8 cellular contexts compared by ENCODE assay signal in genomic region chr1:211830055-211830329, GRCh38. TPM values are rescaled to one million over a fixed set of nuclear protein-coding genes. Genes with fewer than 3 reads are reported as not detected.
A peak's percentile ranks its signal among the peaks of the same experiment; 100 is the strongest.
DNase-seq lines count a peak whose midpoint lies in the region; ATAC-seq lines count a peak whose summit lies in the region.

No MANE protein-coding gene starts in this region.

- CTCF ChIA-PET in activated CD4-positive, alpha-beta T cell treated with anti-CD3 and anti-CD28 coated beads for 36 hours (lab: Charles Lee) = interaction anchor here (0.7 kb wide), 2 partner anchors 197 to 400 kb away, joined by 3 read pairs; no protein-coding TSS in a partner anchor

- intact Hi-C loops in activated CD4-positive, alpha-beta T cell treated with anti-CD3 and anti-CD28 coated beads for 36 hours (cut with DNase I, micrococcal nuclease) = loop anchor here (1.0 to 5.0 kb wide), 9 partner anchors 105 to 777 kb away; partner anchors contain the start of genes DTL (in 2 of the 2), INTS7 (in 2 of the 2) and ATF3 (in 1 of the 2)
- intact Hi-C loops in activated T-helper 1 cell treated with anti-CD3 and anti-CD28 coated beads, Interleukin-12 subunit alpha, Interleukin-12 subunit beta, Interleukin-2, Interleukin-4 antibody, amounts not matched to agents 30 ng/mL and 10 ng/mL and 1 ng/mL, durations not matched to agents 14 hours and 24 hours and 36 hours (cut with micrococcal nuclease) = loop anchor here (1.0 to 5.0 kb wide), 7 partner anchors 93 to 962 kb away; partner anchors contain the start of genes NSL1, PPP2R5A, SLC30A1 and TATDN3

- WGBS in iPS DF 6.9 (ENCODE audit: insufficient coverage, insufficient read length) = no CpG with 5 or more reads among the region's 45 CpGs

- POLR2A ChIA-PET in activated CD4-positive, alpha-beta T cell treated with anti-CD3 and anti-CD28 coated beads for 36 hours (lab: Charles Lee) = no interaction called here

- peaks cover 8% of the 10 kb centered on the region for H3K36me3 Mint-ChIP-seq in activated CD4-positive, alpha-beta T cell treated with anti-CD3 and anti-CD28 coated beads for 36 hours (ENCODE audit: low read depth)
- H3K36me3 Mint-ChIP-seq in activated T-helper 1 cell treated with anti-CD3 and anti-CD28 coated beads, Interleukin-12 subunit alpha, Interleukin-12 subunit beta, Interleukin-2, Interleukin-4 antibody, amounts not matched to agents 30 ng/mL and 10 ng/mL and 1 ng/mL, durations not matched to agents 14 hours and 24 hours and 36 hours (ENCODE audit: low read depth) = peaks cover 17% of the 10 kb centered on the region

- H3K4me1 ChIP-seq in iPS DF 6.9 (ENCODE audit: control insufficient read depth, insufficient read depth, low read length) = no peaks in the 10 kb centered on the region

- peaks cover 57% of the 10 kb centered on the region for H3K4me1 Mint-ChIP-seq in activated CD4-positive, alpha-beta T cell treated with anti-CD3 and anti-CD28 coated beads for 36 hours
- H3K4me1 Mint-ChIP-seq in activated T-helper 1 cell treated with anti-CD3 and anti-CD28 coated beads, Interleukin-12 subunit alpha, Interleukin-12 subunit beta, Interleukin-2, Interleukin-4 antibody, amounts not matched to agents 30 ng/mL and 10 ng/mL and 1 ng/mL, durations not matched to agents 14 hours and 24 hours and 36 hours (ENCODE audit: low read depth) = peaks cover 69% of the 10 kb centered on the region

- H3K27ac ChIP-seq in iPS DF 6.9 (ENCODE audit: low read length) = no peak overlapping the region

- peak overlapping the region; percentile 82 for H3K4me3 Mint-ChIP-seq in activated CD4-positive, alpha-beta T cell treated with anti-CD3 and anti-CD28 coated beads for 36 hours
- peak overlapping the region; percentile 91 for H3K4me3 Mint-ChIP-seq in activated T-helper 1 cell treated with anti-CD3 and anti-CD28 coated beads, Interleukin-12 subunit alpha, Interleukin-12 subunit beta, Interleukin-2, Interleukin-4 antibody, amounts not matched to agents 30 ng/mL and 10 ng/mL and 1 ng/mL, durations not matched to agents 14 hours and 24 hours and 36 hours

- peak; percentile 38 for DNase-seq in activated CD4-positive, alpha-beta T cell treated with anti-CD3 and anti-CD28 coated beads for 36 hours
- no peak for DNase-seq in activated CD4-positive, alpha-beta T cell treated with anti-CD3 and anti-CD28 coated beads, Interleukin-2, amount 50 U/mL, for 1 hour
- DNase-seq in activated T-helper 1 cell treated with anti-CD3 and anti-CD28 coated beads, Interleukin-12 subunit alpha, Interleukin-12 subunit beta, Interleukin-2, Interleukin-4 antibody, amounts not matched to agents 30 ng/mL and 10 ng/mL and 1 ng/mL, durations not matched to agents 14 hours and 24 hours and 36 hours (ENCODE audit: low spot score) = no peak
- DNase-seq in iPS DF 6.9 (ENCODE audit: low read depth, low spot score) (no peak), NCI-H69 (lab: John Stamatoyannopoulos, UW) (no peak), inferior parietal cortex (ENCODE audit: extremely low spot score) (no peak)
- peak; percentile 24 to 28 for DNase-seq in stimulated activated CD4-positive, alpha-beta T cell treated with anti-CD3 and anti-CD28 coated beads, Interleukin-2, amount 100 ng/mL, for 24 hours

- no peaks in the 10 kb centered on the region for H3K9me3 Mint-ChIP-seq in activated CD4-positive, alpha-beta T cell treated with anti-CD3 and anti-CD28 coated beads for 36 hours (ENCODE audit: low read depth)
- H3K9me3 Mint-ChIP-seq in activated T-helper 1 cell treated with anti-CD3 and anti-CD28 coated beads, Interleukin-12 subunit alpha, Interleukin-12 subunit beta, Interleukin-2, Interleukin-4 antibody, amounts not matched to agents 30 ng/mL and 10 ng/mL and 1 ng/mL, durations not matched to agents 14 hours and 24 hours and 36 hours = no peaks in the 10 kb centered on the region

- peak; percentile 2 for ATAC-seq in activated CD4-positive, alpha-beta T cell treated with anti-CD3 and anti-CD28 coated beads for 36 hours
- ATAC-seq in HG03457 (IDR thresholded peaks at IDR 0.05; ENCODE audit: unreplicated experiment) = peak; percentile 11

- no peaks in the 10 kb centered on the region for H3K9me3 ChIP-seq in iPS DF 6.9 (ENCODE audit: control insufficient read depth, insufficient read depth, low read length)

- peak overlapping the region; percentile 85 for H3K27ac Mint-ChIP-seq in activated CD4-positive, alpha-beta T cell treated with anti-CD3 and anti-CD28 coated beads for 36 hours
- peak overlapping the region; percentile 90 for H3K27ac Mint-ChIP-seq in activated T-helper 1 cell treated with anti-CD3 and anti-CD28 coated beads, Interleukin-12 subunit alpha, Interleukin-12 subunit beta, Interleukin-2, Interleukin-4 antibody, amounts not matched to agents 30 ng/mL and 10 ng/mL and 1 ng/mL, durations not matched to agents 14 hours and 24 hours and 36 hours

- peak overlapping the region; percentile 71 for H3K4me3 ChIP-seq in iPS DF 6.9 (ENCODE audit: low read length)

- H3K36me3 ChIP-seq in iPS DF 6.9 (ENCODE audit: control insufficient read depth, insufficient read depth, low read length) = no peaks in the 10 kb centered on the region

- no peaks in the 10 kb centered on the region for H3K27me3 Mint-ChIP-seq in activated CD4-positive, alpha-beta T cell treated with anti-CD3 and anti-CD28 coated beads for 36 hours
- peaks cover under 1% of the 10 kb centered on the region for H3K27me3 Mint-ChIP-seq in activated T-helper 1 cell treated with anti-CD3 and anti-CD28 coated beads, Interleukin-12 subunit alpha, Interleukin-12 subunit beta, Interleukin-2, Interleukin-4 antibody, amounts not matched to agents 30 ng/mL and 10 ng/mL and 1 ng/mL, durations not matched to agents 14 hours and 24 hours and 36 hours (ENCODE audit: insufficient read depth)

- no peaks in the 10 kb centered on the region for H3K27me3 ChIP-seq in iPS DF 6.9 (ENCODE audit: control insufficient read depth, insufficient read depth, low read length)

RNA-seq across cellular contexts. Expression of gene LPGAT1, which starts 0.6 kb away (rescaled TPM):
- total RNA-seq in activated CD4-positive, alpha-beta T cell treated with anti-CD3 and anti-CD28 coated beads for 36 hours = 10 to 100 TPM; 21.7 to 24.9 TPM
- total RNA-seq in activated T-helper 1 cell treated with anti-CD3 and anti-CD28 coated beads, Interleukin-12 subunit alpha, Interleukin-12 subunit beta, Interleukin-2, Interleukin-4 antibody, amounts not matched to agents 30 ng/mL and 10 ng/mL and 1 ng/mL, durations not matched to agents 14 hours and 24 hours and 36 hours = 35.3 and 35.6 TPM in 2 replicates

Comparison
In these comparisons a context has a peak if more than half of its experiments do, and no peak if none do; other contexts are left out.
1. DNase-seq: peak in activated CD4-positive, alpha-beta T cell treated with anti-CD3 and anti-CD28 coated beads for 36 hours (single experiment) and stimulated activated CD4-positive, alpha-beta T cell treated with anti-CD3 and anti-CD28 coated beads, Interleukin-2, amount 100 ng/mL, for 24 hours (2 of 2); none in activated CD4-positive, alpha-beta T cell treated with anti-CD3 and anti-CD28 coated beads, Interleukin-2, amount 50 U/mL, for 1 hour (single experiment), activated T-helper 1 cell treated with anti-CD3 and anti-CD28 coated beads, Interleukin-12 subunit alpha, Interleukin-12 subunit beta, Interleukin-2, Interleukin-4 antibody, amounts not matched to agents 30 ng/mL and 10 ng/mL and 1 ng/mL, durations not matched to agents 14 hours and 24 hours and 36 hours (single experiment), iPS DF 6.9 (single experiment), NCI-H69 (single experiment) and inferior parietal cortex (single experiment).